In genomic region chr16:79757163-79757562, GRCh38 we compare ENCODE assay signal across 15 cellular contexts.
"Had no signal": no experiment of that assay in that cellular context is flagged by ENCODE, and none has a peak within 500 bp of the region (broad histone marks: within the 10 kb centered on the region; RNA-seq: fewer than 3 reads in every experiment).

No MANE protein-coding gene starts in this region.

- ATAC-seq: left colon; mucosa of descending colon; naive thymus-derived CD8-positive, alpha-beta T cell had no signal

- H3K4me3 ChIP-seq: mucosa of descending colon, right atrium auricular region, smooth muscle cell, tibial nerve had no signal

- H3K4me3 Mint-ChIP-seq: activated naive CD8-positive, alpha-beta T cell; naive thymus-derived CD8-positive, alpha-beta T cell had no signal

- H3K27ac Mint-ChIP-seq: activated naive CD8-positive, alpha-beta T cell; naive thymus-derived CD8-positive, alpha-beta T cell had no signal

- H3K36me3 ChIP-seq: neutrophil, right atrium auricular region, tibial nerve had no signal

- H3K4me1 Mint-ChIP-seq: naive thymus-derived CD8-positive, alpha-beta T cell had no signal

- H3K36me3 Mint-ChIP-seq: activated naive CD8-positive, alpha-beta T cell; naive thymus-derived CD8-positive, alpha-beta T cell had no signal

- H3K27ac ChIP-seq: neutrophil, right atrium auricular region, tibial nerve, VCaP had no signal

- H3K9me3 ChIP-seq: mucosa of descending colon, neutrophil, right atrium auricular region, tibial nerve had no signal

- FAIRE-seq: endothelial cell of umbilical vein had no signal

- H3K27me3 ChIP-seq: neutrophil, right atrium auricular region, tibial nerve had no signal

- H3K4me2 ChIP-seq: smooth muscle cell had no signal

- DNase-seq: activated gamma-delta T cell; amygdala; foreskin melanocyte; head of caudate nucleus; left colon; mucosa of descending colon; naive thymus-derived CD8-positive, alpha-beta T cell; T1000 had no signal
